In genomic region chr4:52852696-52853095, GRCh38 we compare ENCODE assay signal across 2 cellular contexts.
TF ChIP-seq lines count a peak whose summit lies in the region.

No MANE protein-coding gene starts in this region.

TF ChIP-seq in IMR-90, 13 proteins besides CTCF, POLR2A, EP300 and RAD21:
- no peak for TF ChIP-seq NFE2L2 (IDR thresholded peaks at IDR 0.05; ENCODE audit: low read depth, low read length)
- no peak for TF ChIP-seq BHLHE40 (IDR thresholded peaks at IDR 0.05; ENCODE audit: low read depth, low read length)
- no peak for TF ChIP-seq RCOR1 (IDR thresholded peaks at IDR 0.05; ENCODE audit: insufficient replicate concordance, low read length)
- TF ChIP-seq USF2 (IDR thresholded peaks at IDR 0.05; ENCODE audit: low read depth, low read length): no peak
- no peak for TF ChIP-seq ELK1 (IDR thresholded peaks at IDR 0.05; ENCODE audit: borderline replicate concordance, low read depth, low read length)
- no peak for TF ChIP-seq MXI1 (IDR thresholded peaks at IDR 0.05; ENCODE audit: borderline replicate concordance, low read depth, low read length)
- TF ChIP-seq SMC3 (IDR thresholded peaks at IDR 0.05; ENCODE audit: low read depth, low read length): no peak
- TF ChIP-seq CEBPB (IDR thresholded peaks at IDR 0.05; ENCODE audit: low read depth, low read length): no peak
- no peak for TF ChIP-seq FOS (IDR thresholded peaks at IDR 0.05; ENCODE audit: low read depth, low read length)
- TF ChIP-seq MAFK (IDR thresholded peaks at IDR 0.05; ENCODE audit: low read depth, low read length): no peak
- no peak for TF ChIP-seq RFX5 (IDR thresholded peaks at IDR 0.05; ENCODE audit: low read depth, low read length)
- no peak for TF ChIP-seq CHD1 (IDR thresholded peaks at IDR 0.05; ENCODE audit: low read depth, low read length)
- no peak for TF ChIP-seq MAZ (IDR thresholded peaks at IDR 0.05; ENCODE audit: borderline replicate concordance, low read depth, low read length)

TF ChIP-seq in HepG2, 621 proteins besides CTCF, POLR2A, EP300 and RAD21:
- TF ChIP-seq ZNF891 (CRISPR knock-in tag; IDR thresholded peaks at IDR 0.05) (no peak), ZNF232 (CRISPR knock-in tag; IDR thresholded peaks at IDR 0.05; ENCODE audit: borderline replicate concordance) (no peak), MTA1 (CRISPR knock-in tag; IDR thresholded peaks at IDR 0.05; ENCODE audit: borderline replicate concordance) (no peak), PRDM4 (CRISPR knock-in tag; IDR thresholded peaks at IDR 0.05; ENCODE audit: borderline replicate concordance) (no peak), GATAD2A (CRISPR knock-in tag; IDR thresholded peaks at IDR 0.05) (no peak), ZSCAN12 (CRISPR knock-in tag; IDR thresholded peaks at IDR 0.05) (no peak), DNMT3B (CRISPR knock-in tag; conservative IDR thresholded peaks at IDR 0.05) (no peak), ZNF207 (IDR thresholded peaks at IDR 0.05; ENCODE audit: borderline replicate concordance) (no peak), ZNF441 (CRISPR knock-in tag; IDR thresholded peaks at IDR 0.05; ENCODE audit: borderline replicate concordance) (no peak), MBD4 (IDR thresholded peaks at IDR 0.05; ENCODE audit: borderline replicate concordance, low read length) (no peak), AHR (CRISPR knock-in tag; IDR thresholded peaks at IDR 0.05) (no peak), FOXM1 (CRISPR knock-in tag; IDR thresholded peaks at IDR 0.05) (no peak), ATF5 (CRISPR knock-in tag; IDR thresholded peaks at IDR 0.05; ENCODE audit: low read depth) (no peak), NBN (conservative IDR thresholded peaks at IDR 0.05) (no peak), BORCS8-MEF2B (CRISPR knock-in tag; IDR thresholded peaks at IDR 0.05) (no peak)
